ENCODE assay signal across 24 cellular contexts in the genomic region with DNA sequence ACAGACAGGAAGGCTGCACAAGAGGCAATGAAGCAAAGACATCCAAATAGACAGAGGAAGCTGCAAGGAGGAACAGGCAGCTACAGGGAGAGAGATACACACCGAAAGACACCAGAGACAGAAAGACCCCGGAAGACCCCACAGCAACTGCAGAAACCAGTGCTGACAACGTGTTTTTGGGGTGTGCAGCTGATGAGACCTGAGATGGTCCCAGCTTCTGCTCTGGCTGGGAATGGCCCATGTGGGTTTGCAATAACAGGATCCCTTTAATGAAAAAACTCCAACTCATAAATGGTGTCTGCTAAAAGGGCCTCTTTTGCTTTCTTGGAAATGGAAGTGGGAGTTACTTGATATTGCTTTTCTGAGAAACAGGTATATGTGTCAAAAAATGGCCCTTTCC.
DNase-seq lines count a peak whose midpoint lies in the region; ATAC-seq, FAIRE-seq and TF ChIP-seq lines count a peak whose summit lies in the region.
"Had no signal": no experiment of that assay in that cellular context is flagged by ENCODE, and none has a peak within 500 bp of the region (broad histone marks: within the 10 kb centered on the region; RNA-seq: fewer than 3 reads in every experiment).

No MANE protein-coding gene starts in this region.

- no peak for TF ChIP-seq CTCF in IMR-90 (conservative IDR thresholded peaks at IDR 0.05; ENCODE audit: low read depth, low read length)
- TF ChIP-seq CTCF in astrocyte (IDR thresholded peaks at IDR 0.05; ENCODE audit: insufficient read depth, low read depth, low read length), result no peak
- TF ChIP-seq CTCF in nephron (IDR thresholded peaks at IDR 0.05; ENCODE audit: unreplicated experiment in 3 of 3), result no peak
- TF ChIP-seq CTCF in upper lobe of right lung (IDR thresholded peaks at IDR 0.05), result no peak

- no peak overlapping the region for H2AK9ac ChIP-seq in IMR-90 (replicated peaks; ENCODE audit: low read depth, low read length, poor library complexity)

- no peak overlapping the region for H3K23ac ChIP-seq in IMR-90 (ENCODE audit: low read depth, low read length)

- no peak for TF ChIP-seq POLR2A in IMR-90 (IDR thresholded peaks at IDR 0.05; ENCODE audit: low read depth, low read length)

- H3K4ac ChIP-seq in IMR-90 (ENCODE audit: low read depth, low read length), result no peak overlapping the region; the same call in 1 of the 2 replicates

- H3K4me1 ChIP-seq in IMR-90 (ENCODE audit: control insufficient read depth, insufficient read depth, low read length) (no peaks in the 10 kb centered on the region), astrocyte (ENCODE audit: insufficient read depth, low read length) (no peaks in the 10 kb centered on the region), upper lobe of right lung (no peaks in the 10 kb centered on the region)
- H3K4me1 ChIP-seq: BE2C had no signal

- peaks cover 11% of the 10 kb centered on the region for H3K27me3 Mint-ChIP-seq in astrocyte (ENCODE audit: low read depth, unreplicated experiment)
- peaks cover 9% of the 10 kb centered on the region for H3K27me3 Mint-ChIP-seq in nephron (ENCODE audit: low read depth)
- no peaks in the 10 kb centered on the region for H3K27me3 Mint-ChIP-seq in stimulated activated memory B cell treated with anti-CD40 and anti-IgM and Interleukin-4, amounts not matched to agents 10 μg/mL and 1 μg/mL and 100 μg/mL, for 72 hours
- H3K27me3 Mint-ChIP-seq: CD4-positive, CD25-positive, alpha-beta regulatory T cell; CD8-positive, alpha-beta memory T cell had no signal

- H4K5ac ChIP-seq in IMR-90 (ENCODE audit: low read depth, low read length), result no peak overlapping the region

- POLR2A ChIA-PET in IMR-90 (lab: Charles Lee; ENCODE audit: unreplicated experiment), result no interaction called here

- H2BK15ac ChIP-seq in IMR-90 (ENCODE audit: low read depth, low read length), result 0 out of 3 replicates have a peak overlapping the region, but pooled peaks have one; percentile 4

- no peak overlapping the region for H2AFZ ChIP-seq in IMR-90 (replicated peaks; ENCODE audit: low read length, poor library complexity)
- H2AFZ ChIP-seq in astrocyte (ENCODE audit: low read depth, low read length), result peak overlapping the region; percentile 20

- H3K9me3 ChIP-seq in IMR-90 (ENCODE audit: control insufficient read depth, insufficient read depth, low read length) (no peaks in the 10 kb centered on the region), astrocyte (ENCODE audit: insufficient read depth, low read depth, low read length) (no peaks in the 10 kb centered on the region), upper lobe of right lung (no peaks in the 10 kb centered on the region)
- H3K9me3 ChIP-seq: BE2C had no signal

- no peak overlapping the region; the same call in 1 of the 2 replicates for H4K91ac ChIP-seq in IMR-90 (ENCODE audit: insufficient read depth, low read depth, low read length)

- no peaks in the 10 kb centered on the region for H3K9me1 ChIP-seq in IMR-90 (ENCODE audit: insufficient read depth, low read length)

- no peak overlapping the region; the same call in 1 of the 2 replicates for H2BK20ac ChIP-seq in IMR-90 (ENCODE audit: low read depth, low read length)

- H3K4me3 Mint-ChIP-seq in astrocyte (ENCODE audit: unreplicated experiment) (no peak overlapping the region), nephron (no peak overlapping the region)
- H3K4me3 Mint-ChIP-seq in stimulated activated memory B cell treated with anti-CD40 and anti-IgM and Interleukin-4, amounts not matched to agents 10 μg/mL and 1 μg/mL and 100 μg/mL, for 72 hours, result no peak overlapping the region
- H3K4me3 Mint-ChIP-seq: CD4-positive, CD25-positive, alpha-beta regulatory T cell; CD8-positive, alpha-beta memory T cell had no signal

- H3K14ac ChIP-seq in IMR-90 (replicated peaks; ENCODE audit: low read depth, low read length), result no peak overlapping the region

- H2BK120ac ChIP-seq in IMR-90 (ENCODE audit: low read depth, low read length), result no peak overlapping the region

- no peak overlapping the region for H3K18ac ChIP-seq in IMR-90 (ENCODE audit: low read depth, low read length)

- no peaks in the 10 kb centered on the region for H3K36me3 Mint-ChIP-seq in astrocyte (ENCODE audit: low read depth, unreplicated experiment)
- no peaks in the 10 kb centered on the region for H3K36me3 Mint-ChIP-seq in nephron (ENCODE audit: low read depth)
- no peaks in the 10 kb centered on the region for H3K36me3 Mint-ChIP-seq in stimulated activated memory B cell treated with anti-CD40 and anti-IgM and Interleukin-4, amounts not matched to agents 10 μg/mL and 1 μg/mL and 100 μg/mL, for 72 hours
- H3K36me3 Mint-ChIP-seq: CD4-positive, CD25-positive, alpha-beta regulatory T cell; CD8-positive, alpha-beta memory T cell had no signal

- H3K27me3 ChIP-seq in IMR-90 (ENCODE audit: control insufficient read depth, insufficient read depth, low read length) (no peaks in the 10 kb centered on the region), astrocyte (ENCODE audit: insufficient read depth, low read length) (no peaks in the 10 kb centered on the region), upper lobe of right lung (no peaks in the 10 kb centered on the region)
- H3K27me3 ChIP-seq: BE2C had no signal

- H2AK5ac ChIP-seq in IMR-90 (ENCODE audit: low read depth, low read length), result no peak overlapping the region

- in situ Hi-C loops in IMR-90 (cut with MboI; ENCODE audit: low sequenced_read_pairs), result no loop called here

- H3K9me3 Mint-ChIP-seq in astrocyte (ENCODE audit: unreplicated experiment) (no peaks in the 10 kb centered on the region), nephron (no peaks in the 10 kb centered on the region)
- H3K9me3 Mint-ChIP-seq in stimulated activated memory B cell treated with anti-CD40 and anti-IgM and Interleukin-4, amounts not matched to agents 10 μg/mL and 1 μg/mL and 100 μg/mL, for 72 hours, result peaks cover 16% of the 10 kb centered on the region
- H3K9me3 Mint-ChIP-seq: HFFc6 had no signal

- no peak for FAIRE-seq in astrocyte (lab: Jason Lieb, UNC)
- FAIRE-seq: A204.1, GM12878, HTR-8/SVneo had no signal

- dilution Hi-C loops in IMR-90 (cut with HindIII; ENCODE audit: low sequenced_read_pairs, unreplicated experiment), result no loop called here

- BruUV-seq in IMR-90 (replicated peaks; lab: Mats Ljungman, UMichigan), result no TSS peak

- ATAC-seq in IMR-90 (ENCODE audit: low read depth) (no peak), upper lobe of right lung (no peak), GM18867 (IDR thresholded peaks at IDR 0.05; ENCODE audit: unreplicated experiment) (no peak), HG02642 (IDR thresholded peaks at IDR 0.05; ENCODE audit: poor library complexity, unreplicated experiment) (no peak)
- ATAC-seq in stimulated activated memory B cell treated with anti-CD40 and anti-IgM and Interleukin-4, amounts not matched to agents 10 μg/mL and 1 μg/mL and 100 μg/mL, for 72 hours, result peak; percentile 12
- ATAC-seq: GM12878, HCT116 had no signal

- H3K4me3 ChIP-seq in IMR-90 (ENCODE audit: insufficient read depth, low read depth, low read length), result no peak overlapping the region
- H3K4me3 ChIP-seq in astrocyte (ENCODE audit: insufficient read depth, low read depth, low read length), result no peak overlapping the region
- H3K4me3 ChIP-seq in upper lobe of right lung, result no peak overlapping the region
- H3K4me3 ChIP-seq: GM12878 had no signal

- no peak overlapping the region for H4K8ac ChIP-seq in IMR-90 (ENCODE audit: low read depth in 2 of 2, low read length in 2 of 2)

- H3K27ac ChIP-seq in IMR-90 (ENCODE audit: insufficient read depth, low read length), result no peak overlapping the region
- no peak overlapping the region for H3K27ac ChIP-seq in astrocyte (ENCODE audit: low read depth, low read length)
- no peak overlapping the region for H3K27ac ChIP-seq in upper lobe of right lung

- no peaks in the 10 kb centered on the region for H3K79me1 ChIP-seq in IMR-90 (ENCODE audit: low read depth in 1 of 2, low read length in 2 of 2)

- WGBS in IMR-90 (ENCODE audit: extremely low coverage in 2 of 2, insufficient read length in 1 of 2), 2 experiments, result 69% methylated on average over 2 of the region's 3 CpGs; no CpG with 5 or more reads in 1 of the 2 experiments

- no peak overlapping the region for H3K56ac ChIP-seq in IMR-90 (ENCODE audit: extremely low read depth, insufficient read depth, low read length)

- intact Hi-C loops in IMR-90 (cut with micrococcal nuclease) (no loop called here), upper lobe of right lung (cut with DNase I) (no loop called here)

- H3K36me3 ChIP-seq in IMR-90 (ENCODE audit: control insufficient read depth, insufficient read depth, low read length) (no peaks in the 10 kb centered on the region), astrocyte (ENCODE audit: insufficient read depth, low read length) (no peaks in the 10 kb centered on the region), upper lobe of right lung (no peaks in the 10 kb centered on the region)
- H3K36me3 ChIP-seq: BE2C had no signal

- DNase-seq in IMR-90 (no peak), astrocyte (ENCODE audit: low read depth) (no peak), upper lobe of right lung (no peak)
- DNase-seq: ACHN; BE2C; C1 segment of cervical spinal cord; CD4-positive, CD25-positive, alpha-beta regulatory T cell; CD8-positive, alpha-beta memory T cell; COR-L47; DMS 273 treated with DMSO at 0.1 percent for 48 hours; DMS53; DND-41; EL; GOT3; H7; HFFc6 had no signal

- no peak overlapping the region for H3K27ac Mint-ChIP-seq in astrocyte (ENCODE audit: unreplicated experiment)
- peak overlapping the region in 2 of 3 experiments; percentile 50 to 60 for H3K27ac Mint-ChIP-seq in nephron
- no peak overlapping the region for H3K27ac Mint-ChIP-seq in stimulated activated memory B cell treated with anti-CD40 and anti-IgM and Interleukin-4, amounts not matched to agents 10 μg/mL and 1 μg/mL and 100 μg/mL, for 72 hours
- H3K27ac Mint-ChIP-seq: CD4-positive, CD25-positive, alpha-beta regulatory T cell; CD8-positive, alpha-beta memory T cell had no signal

- H3K9ac ChIP-seq in IMR-90 (ENCODE audit: low read depth, low read length) (no peak overlapping the region), astrocyte (ENCODE audit: low read length) (no peak overlapping the region)

- H4K20me1 ChIP-seq in IMR-90 (ENCODE audit: insufficient read depth, low read length) (no peaks in the 10 kb centered on the region), astrocyte (ENCODE audit: insufficient read depth, low read length) (no peaks in the 10 kb centered on the region)

- H3K79me2 ChIP-seq in astrocyte (ENCODE audit: insufficient read depth, low read length), result no peaks in the 10 kb centered on the region

- TF ChIP-seq RAD21 in IMR-90 (IDR thresholded peaks at IDR 0.05; ENCODE audit: low read length), result no peak

- no peak overlapping the region for H2BK5ac ChIP-seq in IMR-90 (ENCODE audit: low read depth, low read length, poor library complexity, severe bottlenecking)

- H3K4me1 Mint-ChIP-seq in astrocyte (ENCODE audit: low read depth, unreplicated experiment) (peaks cover 9% of the 10 kb centered on the region), nephron (peaks cover 10% of the 10 kb centered on the region)
- no peaks in the 10 kb centered on the region for H3K4me1 Mint-ChIP-seq in stimulated activated memory B cell treated with anti-CD40 and anti-IgM and Interleukin-4, amounts not matched to agents 10 μg/mL and 1 μg/mL and 100 μg/mL, for 72 hours
- H3K4me1 Mint-ChIP-seq: CD4-positive, CD25-positive, alpha-beta regulatory T cell; CD8-positive, alpha-beta memory T cell had no signal

- no peak overlapping the region for H3K4me2 ChIP-seq in IMR-90 (ENCODE audit: low read depth, low read length)
- H3K4me2 ChIP-seq in astrocyte (ENCODE audit: low read length), result no peak overlapping the region

- CTCF ChIA-PET in IMR-90 (lab: Yijun Ruan, JAX), result no interaction called here

Comparison
In these comparisons a context has a peak if more than half of its experiments do, and no peak if none do; other contexts are left out.
1. H3K27ac Mint-ChIP-seq: peak in nephron (2 of 3); none in astrocyte (single experiment) and stimulated activated memory B cell treated with anti-CD40 and anti-IgM and Interleukin-4, amounts not matched to agents 10 μg/mL and 1 μg/mL and 100 μg/mL, for 72 hours (single experiment).